ENCODE assay signal across 2 cellular contexts in genomic region chr4:112225157-112225556, GRCh38.
TF ChIP-seq lines count a peak whose summit lies in the region.

No MANE protein-coding gene starts in this region.

TF ChIP-seq in HepG2, 621 proteins besides CTCF, POLR2A, EP300 and RAD21:
- TF ChIP-seq ZNF414 (CRISPR knock-in tag; IDR thresholded peaks at IDR 0.05): no peak
- TF ChIP-seq KLF6 (CRISPR knock-in tag; IDR thresholded peaks at IDR 0.05): no peak
- no peak for TF ChIP-seq CBX1 (IDR thresholded peaks at IDR 0.05; ENCODE audit: low read depth)
- TF ChIP-seq, protein P1, sequence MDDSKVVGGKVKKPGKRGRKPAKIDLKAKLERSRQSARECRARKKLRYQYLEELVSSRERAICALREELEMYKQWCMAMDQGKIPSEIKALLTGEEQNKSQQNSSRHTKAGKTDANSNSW (CRISPR knock-in tag; IDR thresholded peaks at IDR 0.05; ENCODE audit: borderline replicate concordance): no peak
- no peak for TF ChIP-seq BHLHE40 (IDR thresholded peaks at IDR 0.05; ENCODE audit: low read length)
- no peak for TF ChIP-seq ZNF577 (CRISPR knock-in tag; IDR thresholded peaks at IDR 0.05; ENCODE audit: borderline replicate concordance, low read depth)
- TF ChIP-seq ZNF576 (CRISPR knock-in tag; IDR thresholded peaks at IDR 0.05): no peak
- TF ChIP-seq ZNF780A (CRISPR knock-in tag; IDR thresholded peaks at IDR 0.05): no peak
- no peak for TF ChIP-seq TEAD3 (CRISPR knock-in tag; optimal IDR thresholded peaks at IDR 0.05; ENCODE audit: borderline replicate concordance)
- TF ChIP-seq, protein P2, sequence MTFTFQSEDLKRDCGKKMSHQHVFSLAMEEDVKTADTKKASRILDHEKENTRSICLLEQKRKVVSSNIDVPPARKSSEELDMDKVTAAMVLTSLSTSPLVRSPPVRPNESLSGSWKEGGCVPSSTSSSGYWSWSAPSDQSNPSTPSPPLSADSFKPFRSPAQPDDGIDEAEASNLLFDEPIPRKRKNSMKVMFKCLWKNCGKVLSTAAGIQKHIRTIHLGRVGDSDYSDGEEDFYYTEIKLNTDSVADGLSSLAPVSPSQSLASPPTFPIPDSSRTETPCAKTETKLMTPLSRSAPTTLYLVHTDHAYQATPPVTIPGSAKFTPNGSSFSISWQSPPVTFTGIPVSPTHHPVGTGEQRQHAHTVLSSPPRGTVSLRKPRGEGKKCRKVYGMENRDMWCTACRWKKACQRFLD (CRISPR knock-in tag; IDR thresholded peaks at IDR 0.05; ENCODE audit: borderline replicate concordance): no peak
- TF ChIP-seq, protein P3, sequence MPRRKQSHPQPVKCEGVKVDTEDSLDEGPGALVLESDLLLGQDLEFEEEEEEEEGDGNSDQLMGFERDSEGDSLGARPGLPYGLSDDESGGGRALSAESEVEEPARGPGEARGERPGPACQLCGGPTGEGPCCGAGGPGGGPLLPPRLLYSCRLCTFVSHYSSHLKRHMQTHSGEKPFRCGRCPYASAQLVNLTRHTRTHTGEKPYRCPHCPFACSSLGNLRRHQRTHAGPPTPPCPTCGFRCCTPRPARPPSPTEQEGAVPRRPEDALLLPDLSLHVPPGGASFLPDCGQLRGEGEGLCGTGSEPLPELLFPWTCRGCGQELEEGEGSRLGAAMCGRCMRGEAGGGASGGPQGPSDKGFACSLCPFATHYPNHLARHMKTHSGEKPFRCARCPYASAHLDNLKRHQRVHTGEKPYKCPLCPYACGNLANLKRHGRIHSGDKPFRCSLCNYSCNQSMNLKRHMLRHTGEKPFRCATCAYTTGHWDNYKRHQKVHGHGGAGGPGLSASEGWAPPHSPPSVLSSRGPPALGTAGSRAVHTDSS (CRISPR knock-in tag; conservative IDR thresholded peaks at IDR 0.05): no peak
- no peak for TF ChIP-seq ZNF879 (CRISPR knock-in tag; IDR thresholded peaks at IDR 0.05)

TF ChIP-seq in endothelial cell of umbilical vein, 7 proteins besides CTCF, POLR2A, EP300 and RAD21:
- TF ChIP-seq POLR2AphosphoS5 (IDR thresholded peaks at IDR 0.05; ENCODE audit: insufficient read depth, low read depth, low read length) (no peak), JUN (IDR thresholded peaks at IDR 0.05; ENCODE audit: borderline replicate concordance, insufficient read depth, insufficient read length, low read depth) (no peak), MYC (IDR thresholded peaks at IDR 0.05; ENCODE audit: low read depth, low read length) (no peak), EZH2 (IDR thresholded peaks at IDR 0.05; ENCODE audit: borderline replicate concordance, low read depth, low read length, severe bottlenecking) (no peak), GATA2 (IDR thresholded peaks at IDR 0.05; ENCODE audit: insufficient read depth, insufficient read length, low read depth, low read length) (no peak), FOS (IDR thresholded peaks at IDR 0.05; ENCODE audit: borderline replicate concordance, insufficient read depth, low read length) (no peak), MAX (IDR thresholded peaks at IDR 0.05; ENCODE audit: insufficient read depth, insufficient read length) (no peak)
